In the genomic region with DNA sequence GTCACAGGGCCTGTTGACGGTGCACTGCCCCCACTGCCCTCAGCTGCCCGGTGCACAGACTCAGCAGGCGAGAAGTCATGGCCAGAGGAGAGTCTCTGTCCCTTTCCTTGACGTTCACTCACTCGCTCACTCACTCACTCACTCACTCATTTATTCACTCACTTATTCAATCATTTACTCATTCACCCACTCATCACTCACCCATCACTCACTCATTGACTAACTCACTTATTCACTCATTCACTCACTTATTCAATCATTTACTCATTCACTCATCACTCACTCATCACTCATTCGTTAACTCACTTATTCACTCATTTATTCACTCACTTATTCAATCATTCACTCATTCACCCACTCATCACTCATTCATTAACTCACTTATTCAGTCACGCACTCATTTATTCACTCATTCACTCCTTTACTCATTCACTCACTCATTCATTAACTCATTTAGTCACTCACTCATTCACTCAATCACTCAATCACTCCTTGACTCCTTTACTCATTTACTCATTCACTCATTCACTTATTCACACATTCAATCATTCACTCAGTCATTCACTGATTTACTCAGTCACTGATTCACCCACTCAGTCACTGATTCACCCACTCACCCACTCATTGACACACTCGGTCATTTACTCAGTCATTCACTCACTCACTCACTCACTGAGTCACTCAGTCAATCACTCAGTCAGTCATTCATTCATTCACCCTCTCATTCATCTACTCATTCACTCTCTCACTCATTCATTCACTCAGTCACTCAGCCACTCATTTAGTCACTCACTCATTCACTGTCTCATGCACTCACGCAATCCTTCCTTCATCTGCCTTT, we compare ENCODE assay signal across 1 cellular context.
TF ChIP-seq lines count a peak whose summit lies in the region.

No MANE protein-coding gene starts in this region.

TF ChIP-seq in HepG2, 621 proteins besides CTCF, POLR2A, EP300 and RAD21 (continued from another document):
- TF ChIP-seq, protein P1, sequence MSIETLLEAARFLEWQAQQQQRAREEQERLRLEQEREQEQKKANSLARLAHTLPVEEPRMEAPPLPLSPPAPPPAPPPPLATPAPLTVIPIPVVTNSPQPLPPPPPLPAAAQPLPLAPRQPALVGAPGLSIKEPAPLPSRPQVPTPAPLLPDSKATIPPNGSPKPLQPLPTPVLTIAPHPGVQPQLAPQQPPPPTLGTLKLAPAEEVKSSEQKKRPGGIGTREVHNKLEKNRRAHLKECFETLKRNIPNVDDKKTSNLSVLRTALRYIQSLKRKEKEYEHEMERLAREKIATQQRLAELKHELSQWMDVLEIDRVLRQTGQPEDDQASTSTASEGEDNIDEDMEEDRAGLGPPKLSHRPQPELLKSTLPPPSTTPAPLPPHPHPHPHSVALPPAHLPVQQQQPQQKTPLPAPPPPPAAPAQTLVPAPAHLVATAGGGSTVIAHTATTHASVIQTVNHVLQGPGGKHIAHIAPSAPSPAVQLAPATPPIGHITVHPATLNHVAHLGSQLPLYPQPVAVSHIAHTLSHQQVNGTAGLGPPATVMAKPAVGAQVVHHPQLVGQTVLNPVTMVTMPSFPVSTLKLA (IDR thresholded peaks at IDR 0.05): no peak
- TF ChIP-seq CREB1 (IDR thresholded peaks at IDR 0.05) (0 out of 2 replicates have a peak, but pooled peaks have one; percentile 3), CREB1 (CRISPR knock-in tag; IDR thresholded peaks at IDR 0.05) (no peak), ZNF24 (IDR thresholded peaks at IDR 0.05) (peak; percentile 56; the same call in 1 of the 2 replicates)
